In genomic region chr19:42113641-42114348, GRCh38 we compare ENCODE assay signal across 2 cellular contexts.
TF ChIP-seq lines count a peak whose summit lies in the region.

No MANE protein-coding gene starts in this region.

TF ChIP-seq in GM23338, 12 proteins besides CTCF, POLR2A, EP300 and RAD21:
- TF ChIP-seq JUNB (IDR thresholded peaks at IDR 0.05; ENCODE audit: unreplicated experiment) (no peak), CREB1 (CRISPR knock-in tag; IDR thresholded peaks at IDR 0.05; ENCODE audit: low read depth) (peak; percentile 84), POLR2AphosphoS5 (IDR thresholded peaks at IDR 0.05; ENCODE audit: low read depth) (no peak)

TF ChIP-seq in HepG2, 621 proteins besides CTCF, POLR2A, EP300 and RAD21:
- TF ChIP-seq ZFX (CRISPR knock-in tag; IDR thresholded peaks at IDR 0.05; ENCODE audit: low read depth) (no peak), CREM (IDR thresholded peaks at IDR 0.05) (peak; percentile 50; the same call in 1 of the 2 replicates), CREM (CRISPR knock-in tag; IDR thresholded peaks at IDR 0.05) (no peak), CREB1 (IDR thresholded peaks at IDR 0.05) (peak; percentile 42; the same call in 1 of the 2 replicates), CREB1 (CRISPR knock-in tag; IDR thresholded peaks at IDR 0.05) (peak; percentile 45; the same call in 1 of the 2 replicates), ZNF3 (CRISPR knock-in tag; IDR thresholded peaks at IDR 0.05) (0 out of 2 replicates have a peak, but pooled peaks have one; percentile 55), FOSL2 (CRISPR knock-in tag; IDR thresholded peaks at IDR 0.05) (peak; percentile 51), ATF7 (IDR thresholded peaks at IDR 0.05) (0 out of 2 replicates have a peak, but pooled peaks have one; percentile 13), ATF7 (CRISPR knock-in tag; IDR thresholded peaks at IDR 0.05) (no peak)
